ENCODE assay signal across 8 cellular contexts in the genomic region with DNA sequence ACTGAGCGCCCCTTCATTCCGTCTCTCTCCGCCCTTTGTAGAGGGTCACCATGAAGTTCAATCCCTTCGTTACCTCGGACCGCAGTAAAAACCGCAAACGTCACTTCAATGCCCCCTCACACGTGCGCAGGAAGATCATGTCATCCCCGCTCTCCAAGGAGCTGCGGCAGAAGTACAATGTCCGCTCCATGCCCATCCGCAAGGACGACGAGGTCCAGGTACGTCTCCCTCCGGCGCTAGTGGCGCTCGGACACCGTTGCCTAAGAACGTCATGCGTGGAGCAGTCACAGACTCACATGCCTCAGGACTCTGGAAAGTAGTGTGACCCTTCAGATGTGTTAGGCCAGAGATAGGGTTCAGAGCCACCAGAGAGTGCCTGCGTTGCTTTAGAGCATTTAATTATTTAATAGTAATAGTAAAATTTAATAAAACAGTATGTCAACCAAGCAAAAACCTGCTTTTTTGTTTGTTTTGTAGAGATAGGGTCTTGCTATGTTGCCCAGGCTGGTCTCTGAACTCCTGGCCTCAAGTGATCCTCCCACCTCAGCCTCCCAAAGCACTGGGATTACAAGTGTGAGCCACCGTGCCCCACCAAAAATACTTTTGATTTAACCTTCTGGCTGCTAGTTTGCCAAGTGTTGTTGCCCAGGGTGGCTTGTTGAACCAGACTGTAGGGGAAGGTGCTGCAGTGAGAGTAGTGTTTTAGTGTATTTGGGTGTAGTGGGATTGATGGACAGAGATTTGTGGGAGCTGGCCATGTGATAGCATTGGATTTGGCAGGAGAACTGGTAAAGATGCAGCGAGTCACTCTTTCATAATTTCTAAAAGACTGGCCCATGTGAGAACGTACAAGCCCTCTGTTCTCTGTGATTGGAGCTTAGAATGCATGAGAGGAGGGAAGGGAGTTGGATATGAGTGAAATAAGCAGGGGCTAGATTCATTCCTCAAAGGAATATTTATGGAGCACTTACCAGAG. TPM values are rescaled to one million over a fixed set of nuclear protein-coding genes. Genes with fewer than 3 reads are reported as not detected.
A peak's percentile ranks its signal among the peaks of the same experiment; 100 is the strongest.
DNase-seq lines count a peak whose midpoint lies in the region; ATAC-seq and TF ChIP-seq lines count a peak whose summit lies in the region.

No MANE protein-coding gene starts in this region.

- no peak for DNase-seq in CD4-positive, alpha-beta T cell
- DNase-seq in NT2/D1 (ENCODE audit: low read depth, low spot score): no peak
- DNase-seq in effector memory CD8-positive, alpha-beta T cell: peak in 1 of 3 experiments; percentile 7
- no peak for DNase-seq in neural crest cell (ENCODE audit: low read depth, low spot score)
- no peak for DNase-seq in NCI-H2029 treated with DMSO at 0.1 percent for 48 hours (lab: John Stamatoyannopoulos, UW)
- no peak for DNase-seq in activated CD8-positive, alpha-beta memory T cell treated with anti-CD3 and anti-CD28 coated beads, Interleukin-2, amount 50 U/mL, for 48 hours

- CTCF ChIA-PET in CD4-positive, alpha-beta T cell (lab: Charles Lee): interaction anchor here (0.7 to 1.7 kb wide), 18 partner anchors 8 to 928 kb away, joined by 3 to 16 read pairs (median 5); a partner anchor contains a TSS

- peak overlapping the region; percentile 97 for H3K4me3 Mint-ChIP-seq in CD4-positive, alpha-beta T cell
- H3K4me3 Mint-ChIP-seq in effector memory CD8-positive, alpha-beta T cell: peak overlapping the region; percentile 92 to 95
- H3K4me3 Mint-ChIP-seq in neural crest cell: peak overlapping the region; percentile 100

- H3K27me3 ChIP-seq in CD4-positive, alpha-beta T cell (ENCODE audit: control insufficient read depth, insufficient read depth, low read length): no peaks in the 10 kb centered on the region
- peaks cover 5% of the 10 kb centered on the region for H3K27me3 ChIP-seq in NT2/D1 (ENCODE audit: insufficient read depth, insufficient read length)

- intact Hi-C loops in CD4-positive, alpha-beta T cell (cut with DNase I, micrococcal nuclease): loop anchor here (1.0 to 10.0 kb wide), 7 partner anchors 23 to 1015 kb away; a partner anchor contains a TSS

- TF ChIP-seq CTCF in CD4-positive, alpha-beta T cell (IDR thresholded peaks at IDR 0.05): no peak
- no peak for TF ChIP-seq CTCF in neural crest cell (conservative IDR thresholded peaks at IDR 0.05)

- H3K27me3 Mint-ChIP-seq in CD4-positive, alpha-beta T cell: no peaks in the 10 kb centered on the region
- H3K27me3 Mint-ChIP-seq in effector memory CD8-positive, alpha-beta T cell: no peaks in the 10 kb centered on the region
- peaks cover 9% of the 10 kb centered on the region for H3K27me3 Mint-ChIP-seq in neural crest cell (ENCODE audit: low read depth)

- peaks cover 39% of the 10 kb centered on the region for H3K4me1 Mint-ChIP-seq in CD4-positive, alpha-beta T cell (ENCODE audit: low read depth)
- peaks cover 19 to 24% of the 10 kb centered on the region in 2 donors for H3K4me1 Mint-ChIP-seq in effector memory CD8-positive, alpha-beta T cell (ENCODE audit: low read depth in 2 of 2)
- H3K4me1 Mint-ChIP-seq in neural crest cell: peaks cover 21% of the 10 kb centered on the region

- H3K4me3 ChIP-seq in NT2/D1 (ENCODE audit: insufficient read length, low read depth): peak overlapping the region; percentile 98

- ATAC-seq in CD4-positive, alpha-beta T cell (ENCODE audit: poor library complexity): no peak
- ATAC-seq in effector memory CD8-positive, alpha-beta T cell (replicated peaks): no peak
- ATAC-seq in GM18909 (IDR thresholded peaks at IDR 0.05; ENCODE audit: poor library complexity, unreplicated experiment) (no peak), GM19328 (IDR thresholded peaks at IDR 0.05; ENCODE audit: unreplicated experiment) (no peak)

- no peaks in the 10 kb centered on the region for H3K9me3 Mint-ChIP-seq in CD4-positive, alpha-beta T cell
- H3K9me3 Mint-ChIP-seq in effector memory CD8-positive, alpha-beta T cell: no peaks in the 10 kb centered on the region
- H3K9me3 Mint-ChIP-seq in neural crest cell: no peaks in the 10 kb centered on the region

- POLR2A ChIA-PET in CD4-positive, alpha-beta T cell (lab: Charles Lee): interaction anchor here (0.8 to 2.4 kb wide), 15 partner anchors 8 to 247 kb away, joined by 3 to 29 read pairs (median 5); a partner anchor contains a TSS

- H3K27ac ChIP-seq in CD4-positive, alpha-beta T cell (ENCODE audit: low read depth, low read length): peak overlapping the region; percentile 59

- H3K4me1 ChIP-seq in NT2/D1 (ENCODE audit: insufficient read depth, insufficient read length): no peaks in the 10 kb centered on the region

- H3K36me3 Mint-ChIP-seq in CD4-positive, alpha-beta T cell (ENCODE audit: low read depth): peaks cover 36% of the 10 kb centered on the region
- H3K36me3 Mint-ChIP-seq in effector memory CD8-positive, alpha-beta T cell (ENCODE audit: insufficient read depth): peaks cover 29% of the 10 kb centered on the region
- no peaks in the 10 kb centered on the region for H3K36me3 Mint-ChIP-seq in neural crest cell (ENCODE audit: low read depth)

- H3K27ac Mint-ChIP-seq in CD4-positive, alpha-beta T cell: peak overlapping the region; percentile 96
- H3K27ac Mint-ChIP-seq in effector memory CD8-positive, alpha-beta T cell: peak overlapping the region; percentile 97
- peak overlapping the region; percentile 92 for H3K27ac Mint-ChIP-seq in neural crest cell (ENCODE audit: unreplicated experiment)

- H3K9ac ChIP-seq in NT2/D1 (ENCODE audit: insufficient read length, low read depth): peak overlapping the region; percentile 91

- no peaks in the 10 kb centered on the region for H3K9me3 ChIP-seq in CD4-positive, alpha-beta T cell (ENCODE audit: control insufficient read depth, low read length)
- no peaks in the 10 kb centered on the region for H3K9me3 ChIP-seq in NT2/D1 (ENCODE audit: insufficient read depth, low read length)

- H3K36me3 ChIP-seq in NT2/D1 (ENCODE audit: insufficient read depth, insufficient read length, low read length): peaks cover 26% of the 10 kb centered on the region

RNA-seq across cellular contexts. Expression of a gene that starts 0.9 kb away (rescaled TPM):
- total RNA-seq in CD4-positive, alpha-beta T cell: 10 to 100 TPM; 10.0 to 10.5 TPM
- total RNA-seq in neural crest cell: 54.6 and 57.5 TPM in 2 replicates

RNA-seq across cellular contexts. Expression of a gene that starts 23.5 kb away (rescaled TPM):
- total RNA-seq in CD4-positive, alpha-beta T cell: 10 to 100 TPM; 31.1 to 31.9 TPM
- total RNA-seq in neural crest cell: 71.8 and 76.4 TPM in 2 replicates
